ENCODE assay signal across 8 cellular contexts in genomic region chr1:91021686-91022517, GRCh38.
A peak's percentile ranks its signal among the peaks of the same experiment; 100 is the strongest.
DNase-seq lines count a peak whose midpoint lies in the region; ATAC-seq lines count a peak whose summit lies in the region.

Gene ZNF644, minus strand, starts transcription at chr1:91022035. Its CDS starts 39,682 bp downstream, at chr1:90982353.

- peaks cover 40% of the 10 kb centered on the region for H4K20me1 ChIP-seq in BLaER1

- H3K27ac ChIP-seq in BLaER1 (peak within 1 kb of the TSS; percentile 100), cingulate gyrus (ENCODE audit: low read depth, low read length) (peak within 1 kb of the TSS; percentile 99), layer of hippocampus (ENCODE audit: low read depth, low read length) (peak within 1 kb of the TSS; percentile 98)

- ATAC-seq in HG03457 (IDR thresholded peaks at IDR 0.05; ENCODE audit: unreplicated experiment), result peak; percentile 74

- peaks cover 31% of the 10 kb centered on the region for H3K4me1 ChIP-seq in BLaER1

- H3K4me2 ChIP-seq in BLaER1, result peak within 1 kb of the TSS; percentile 72

- peaks cover 13% of the 10 kb centered on the region; the same call in 1 of the 2 replicates for H3K36me3 ChIP-seq in BLaER1

- H3K9ac ChIP-seq in BLaER1, result peak within 1 kb of the TSS; percentile 100

- H3K27me3 ChIP-seq in BLaER1, result no peaks in the 10 kb centered on the region
- no peaks in the 10 kb centered on the region for H3K27me3 ChIP-seq in layer of hippocampus (ENCODE audit: control insufficient read depth, insufficient read depth, low read length)

- DNase-seq in GM19240 (ENCODE audit: insufficient read length, low spot score) (peak; percentile 50), NCI-H526 (lab: John Stamatoyannopoulos, UW) (peak; percentile 79 to 93)
- DNase-seq in activated CD4-positive, alpha-beta T cell treated with anti-CD3 and anti-CD28 coated beads for 48 hours, result peak; percentile 94
- peak; percentile 75 to 82 for DNase-seq in stimulated activated CD4-positive, alpha-beta T cell treated with anti-CD3 and anti-CD28 coated beads, Interleukin-1b, Interleukin-23, amount 100 ng/mL, for 4 hours (ENCODE audit: low read depth in 2 of 2)

- H3K9me3 ChIP-seq in BLaER1, result no peaks in the 10 kb centered on the region

- H3K4me3 ChIP-seq in BLaER1, result peak within 1 kb of the TSS; percentile 82

Comparison
In these comparisons a context has a peak if more than half of its experiments do, and no peak if none do; other contexts are left out.
1. Peak in every context shown above with its lines: DNase-seq, ATAC-seq, H3K4me3 ChIP-seq and H3K27ac ChIP-seq.